ENCODE assay signal across 8 cellular contexts in the genomic region with DNA sequence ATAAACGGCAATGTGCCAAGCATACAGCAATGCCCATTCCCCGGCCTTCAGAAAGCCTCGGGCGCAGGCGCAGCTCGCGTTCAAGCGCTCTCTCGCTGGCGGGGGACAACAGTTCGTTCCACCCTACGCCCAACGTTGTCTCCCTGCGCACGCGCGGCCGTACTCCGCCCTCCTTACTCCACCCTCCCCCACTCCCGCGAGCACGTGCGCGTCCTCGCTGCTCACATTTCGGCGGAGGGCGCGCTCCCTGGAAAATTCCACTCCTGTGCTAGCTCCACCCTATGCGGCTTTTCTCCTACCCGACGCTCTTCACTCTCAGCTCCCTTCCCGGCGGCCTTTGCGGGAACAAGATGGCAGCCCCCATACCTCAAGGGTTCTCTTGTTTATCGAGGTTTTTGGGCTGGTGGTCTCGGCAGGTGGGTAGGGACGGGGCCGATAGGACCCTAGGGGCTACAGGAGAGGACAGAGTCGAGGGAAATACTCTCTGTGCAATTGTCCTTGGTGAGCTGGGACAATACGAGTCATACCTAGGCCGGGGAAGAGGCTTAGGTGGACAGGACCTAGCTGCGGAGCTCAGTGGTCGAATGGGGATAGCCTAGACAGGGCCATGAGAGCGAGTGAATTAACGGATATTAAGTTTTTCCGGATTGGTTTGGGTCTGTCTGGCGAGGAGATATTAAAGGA. TPM values are rescaled to one million over a fixed set of nuclear protein-coding genes. Genes with fewer than 3 reads are reported as not detected.
DNase-seq lines count a peak whose midpoint lies in the region; ATAC-seq and TF ChIP-seq lines count a peak whose summit lies in the region.
"Not testable (repeated sequence)": the region's sequence is repeated elsewhere in the genome, so short reads cannot be mapped to it uniquely, and the experiment has no call there.

TSS of gene MRPL45 (plus strand) at position 335 of the 684 bp plus-strand sequence. CDS start at position 351, 16 bp downstream.

- H4K20me1 ChIP-seq in MM.1S (ENCODE audit: insufficient read depth, low read length): not testable (repeated sequence)

- peak within 1 kb of the TSS; percentile 83 for H3K9ac ChIP-seq in ES-I3 (ENCODE audit: low read depth, low read length)
- peak within 1 kb of the TSS; percentile 61; the same call in 1 of the 2 replicates for H3K9ac ChIP-seq in MM.1S (ENCODE audit: low read length)

- DNase-seq in HCEC 1CT (peak; percentile 94), MM.1S (peak; percentile 96), SHP77 treated with DMSO at 0.1 percent for 48 hours (lab: John Stamatoyannopoulos, UW) (peak; percentile 94), fibroblast of the aortic adventitia (ENCODE audit: low read depth) (peak; percentile 96)
- DNase-seq in activated effector memory CD4-positive, alpha-beta T cell treated with anti-CD3 and anti-CD28 coated beads, Interleukin-2, amount 50 U/mL, for 16 hours: peak; percentile 99
- DNase-seq in stimulated activated naive CD8-positive, alpha-beta T cell treated with anti-CD3 and anti-CD28 coated beads, Interleukin-15, Interleukin-2, amounts not matched to agents 100 U/mL and 50 U/mL, for 24 hours: peak; percentile 97

- not testable (repeated sequence) for H2AFZ ChIP-seq in MM.1S (ENCODE audit: low read length)

- peak; percentile 97 for ATAC-seq in stimulated activated naive CD8-positive, alpha-beta T cell treated with anti-CD3 and anti-CD28 coated beads, Interleukin-15, Interleukin-2, amounts not matched to agents 100 U/mL and 50 U/mL, for 24 hours

- H3K27me3 ChIP-seq in MM.1S (replicated peaks; ENCODE audit: insufficient read depth, low read length): not testable (repeated sequence)

- not testable (repeated sequence) for H3K27ac ChIP-seq in MM.1S (ENCODE audit: low read length)

- H3K4me2 ChIP-seq in MM.1S (ENCODE audit: low read depth, low read length): peak within 1 kb of the TSS; percentile 29; the same call in 1 of the 2 replicates

- H3K27ac Mint-ChIP-seq in nephron: peak within 1 kb of the TSS; percentile 81 to 97 (median 96)

- not testable (repeated sequence) for H3K4me1 Mint-ChIP-seq in nephron

- not testable (repeated sequence) for H3K4me1 ChIP-seq in ES-I3 (ENCODE audit: insufficient read depth, low read length); MM.1S (ENCODE audit: low read length)

- H3K79me2 ChIP-seq in MM.1S (ENCODE audit: low read length): not testable (repeated sequence)

- peak within 1 kb of the TSS; percentile 97 to 99 (median 97) for H3K4me3 Mint-ChIP-seq in nephron

- not testable (repeated sequence) for H3K9me2 ChIP-seq in MM.1S (replicated peaks; ENCODE audit: insufficient read depth, low read length)

- H3K9me3 Mint-ChIP-seq in nephron: not testable (repeated sequence)

- not testable (repeated sequence) for H3F3A ChIP-seq in MM.1S (ENCODE audit: insufficient read depth, low read length)

- H3K36me3 ChIP-seq in ES-I3 (ENCODE audit: insufficient read depth, low read length); MM.1S (replicated peaks; ENCODE audit: insufficient read depth, low read length): not testable (repeated sequence)

- not testable (repeated sequence) for H3K9me3 ChIP-seq in ES-I3 (ENCODE audit: control insufficient read depth, insufficient read depth, low read length); MM.1S (replicated peaks; ENCODE audit: insufficient read depth, low read length)

- H3K36me3 Mint-ChIP-seq in nephron (ENCODE audit: low read depth): not testable (repeated sequence)

- not testable (repeated sequence) for H3K27me3 Mint-ChIP-seq in nephron (ENCODE audit: low read depth)

- not testable (repeated sequence) for TF ChIP-seq CTCF in MM.1S (IDR thresholded peaks at IDR 0.05; ENCODE audit: low read length); fibroblast of the aortic adventitia (IDR thresholded peaks at IDR 0.05; ENCODE audit: insufficient read depth, low read length); nephron (IDR thresholded peaks at IDR 0.05; ENCODE audit: unreplicated experiment in 3 of 3)

- H3K4me3 ChIP-seq in MM.1S (ENCODE audit: low read length) (peak within 1 kb of the TSS; percentile 68), fibroblast of the aortic adventitia (ENCODE audit: low read depth, low read length) (peak within 1 kb of the TSS; percentile 68)

RNA-seq across cellular contexts. Expression of gene MRPL45, which starts in this region (rescaled TPM):
- 34.1 and 42.2 TPM in 2 replicates for total RNA-seq in fibroblast of the aortic adventitia (ENCODE audit: low replicate concordance)
